8 cellular contexts compared by ENCODE assay signal in the genomic region with DNA sequence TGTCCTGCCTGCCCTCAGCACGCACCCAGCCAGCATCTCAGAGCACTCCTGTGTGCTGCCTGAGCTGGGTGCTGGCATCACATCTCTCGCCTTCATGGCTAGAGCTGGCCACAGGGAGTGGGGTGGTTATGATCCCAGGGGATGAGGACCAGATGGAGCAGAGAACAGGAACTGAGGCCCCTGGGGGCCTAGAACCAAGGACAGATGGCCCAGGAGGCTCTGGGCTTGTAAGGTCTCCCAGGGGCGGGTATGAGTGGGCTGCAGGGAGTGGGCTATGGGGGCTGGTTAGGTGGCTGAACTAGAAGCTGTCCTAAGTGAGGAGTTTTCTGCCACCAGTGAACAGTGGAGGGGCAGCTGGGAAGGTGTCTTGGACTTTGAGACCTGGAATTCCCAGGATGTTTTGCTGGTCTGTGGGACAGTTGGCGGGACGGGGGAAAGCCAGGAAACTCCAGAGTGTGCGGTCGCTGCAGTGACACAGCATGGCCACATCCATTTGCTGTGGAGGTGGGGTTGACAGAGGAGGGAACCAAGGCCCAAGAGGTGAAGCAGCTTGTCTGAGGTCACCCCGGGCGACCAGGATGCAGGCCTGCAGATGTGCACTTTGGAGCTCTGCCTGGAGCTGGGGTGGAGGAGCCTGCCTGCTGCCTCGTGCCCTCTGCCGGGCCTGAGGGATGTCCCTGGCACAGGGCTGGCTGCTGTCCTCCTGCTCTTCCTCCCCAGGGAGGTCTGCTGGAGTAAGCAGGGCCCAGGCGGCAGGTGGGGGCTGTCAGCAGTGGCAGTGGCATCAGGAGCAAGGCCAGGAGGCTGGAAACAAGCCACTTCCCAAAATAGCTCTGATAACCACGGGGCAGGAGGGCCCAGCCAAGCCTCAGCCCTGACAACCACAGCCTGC. TPM values are rescaled to one million over a fixed set of nuclear protein-coding genes. Genes with fewer than 3 reads are reported as not detected.
A peak's percentile ranks its signal among the peaks of the same experiment; 100 is the strongest.
DNase-seq lines count a peak whose midpoint lies in the region; ATAC-seq and TF ChIP-seq lines count a peak whose summit lies in the region.
"Not testable (repeated sequence)": the region's sequence is repeated elsewhere in the genome, so short reads cannot be mapped to it uniquely, and the experiment has no call there.

No MANE protein-coding gene starts in this region.

- not testable (repeated sequence) for H3K27me3 Mint-ChIP-seq in activated CD4-positive, alpha-beta T cell treated with anti-CD3 and anti-CD28 coated beads, Interleukin-2, amount 10 ng/mL, durations not matched to agents 7 days and 5 days; osteocyte (ENCODE audit: unreplicated experiment)

- intact Hi-C loops in left colon (cut with DNase I, micrococcal nuclease); testis (cut with DNase I; ENCODE audit: low total_unique reads): not testable (repeated sequence)

- H3K4me1 ChIP-seq in cardiac muscle cell (ENCODE audit: low read depth); testis: not testable (repeated sequence)

- H3K27ac Mint-ChIP-seq in activated CD4-positive, alpha-beta T cell treated with anti-CD3 and anti-CD28 coated beads, Interleukin-2, amount 10 ng/mL, durations not matched to agents 7 days and 5 days, result peak overlapping the region; percentile 25
- H3K27ac Mint-ChIP-seq in osteocyte (ENCODE audit: unreplicated experiment), result not testable (repeated sequence)

- not testable (repeated sequence) for TF ChIP-seq CTCF in NB4 (IDR thresholded peaks at IDR 0.05; ENCODE audit: low read depth, low read length); coronary artery (IDR thresholded peaks at IDR 0.05); cardiac muscle cell (IDR thresholded peaks at IDR 0.05; ENCODE audit: low read depth, low read length); osteocyte (IDR thresholded peaks at IDR 0.05); testis (IDR thresholded peaks at IDR 0.05)

- not testable (repeated sequence) for H3K27me3 ChIP-seq in cardiac muscle cell, testis

- DNase-seq in AG08395 (ENCODE audit: low spot score) (peak; percentile 3), NB4 (ENCODE audit: low read depth) (peak; percentile 17), coronary artery (ENCODE audit: low spot score) (peak; percentile 71), cardiac muscle cell (ENCODE audit: low read depth in 1 of 2, low spot score in 1 of 2) (peak; percentile 7 to 60), osteocyte (ENCODE audit: extremely low spot score, unreplicated experiment) (peak; percentile 73), testis (peak; percentile 31)
- DNase-seq in activated CD4-positive, alpha-beta T cell treated with anti-CD3 and anti-CD28 coated beads, Interleukin-2, amount 10 ng/mL, durations not matched to agents 7 days and 5 days; left colon: not testable (repeated sequence)

- peak; percentile 36 for ATAC-seq in left colon

- H3K27ac ChIP-seq in coronary artery, testis: not testable (repeated sequence)
- H3K27ac ChIP-seq in cardiac muscle cell, result peak overlapping the region; percentile 88

- not testable (repeated sequence) for H3K36me3 ChIP-seq in cardiac muscle cell; testis (ENCODE audit: low read depth, missing control alignments)

- H3K4me1 Mint-ChIP-seq in activated CD4-positive, alpha-beta T cell treated with anti-CD3 and anti-CD28 coated beads, Interleukin-2, amount 10 ng/mL, durations not matched to agents 7 days and 5 days; osteocyte (ENCODE audit: unreplicated experiment): not testable (repeated sequence)

- H3K4me3 Mint-ChIP-seq in activated CD4-positive, alpha-beta T cell treated with anti-CD3 and anti-CD28 coated beads, Interleukin-2, amount 10 ng/mL, durations not matched to agents 7 days and 5 days; osteocyte (ENCODE audit: unreplicated experiment): not testable (repeated sequence)

- not testable (repeated sequence) for H3K9me3 ChIP-seq in cardiac muscle cell (ENCODE audit: low read depth); testis

- 100% methylated on average over 1 to 2 of the region's 13 CpGs for WGBS in testis, 2 donors

- H3K4me3 ChIP-seq in NB4 (ENCODE audit: low read depth, low read length); coronary artery; cardiac muscle cell; testis: not testable (repeated sequence)

- TF ChIP-seq POLR2A in NB4 (IDR thresholded peaks at IDR 0.05; ENCODE audit: extremely low read depth, insufficient read length); testis (IDR thresholded peaks at IDR 0.05): not testable (repeated sequence)

- not testable (repeated sequence) for H3K9me3 Mint-ChIP-seq in activated CD4-positive, alpha-beta T cell treated with anti-CD3 and anti-CD28 coated beads, Interleukin-2, amount 10 ng/mL, durations not matched to agents 7 days and 5 days; osteocyte (ENCODE audit: unreplicated experiment)

- not testable (repeated sequence) for H3K36me3 Mint-ChIP-seq in activated CD4-positive, alpha-beta T cell treated with anti-CD3 and anti-CD28 coated beads, Interleukin-2, amount 10 ng/mL, durations not matched to agents 7 days and 5 days (ENCODE audit: low read depth); osteocyte (ENCODE audit: unreplicated experiment)

- CTCF ChIA-PET in activated CD4-positive, alpha-beta T cell treated with anti-CD3 and anti-CD28 coated beads, Interleukin-2, amount 10 ng/mL, durations not matched to agents 7 days and 5 days (lab: Charles Lee), result not testable (repeated sequence)

- POLR2A ChIA-PET in activated CD4-positive, alpha-beta T cell treated with anti-CD3 and anti-CD28 coated beads, Interleukin-2, amount 10 ng/mL, durations not matched to agents 7 days and 5 days (lab: Charles Lee), result not testable (repeated sequence)

RNA-seq across cellular contexts. Expression of gene GOLGA6L10, which starts 16.3 kb away (rescaled TPM):
- under 1 TPM; 0.54 to 0.97 TPM for total RNA-seq in activated CD4-positive, alpha-beta T cell treated with anti-CD3 and anti-CD28 coated beads, Interleukin-2, amount 10 ng/mL, durations not matched to agents 7 days and 5 days
- total RNA-seq in cardiac muscle cell, result 0.12 and 0.28 TPM in 2 replicates
- 0.24 and 0.27 TPM in 2 replicates for polyA plus RNA-seq in cardiac muscle cell
- total RNA-seq in left colon, result 1 to 10 TPM in 1 of 2 donors, under 1 TPM in 1; 0.17 to 2.0 TPM
- 1.6 and 2.9 TPM in 2 replicates for total RNA-seq in osteocyte
- total RNA-seq in testis, result 10 to 100 TPM in 1 of 2 donors, 1 to 10 TPM in 1; 7.2 to 23.3 TPM
- polyA plus RNA-seq in testis (ENCODE audit: insufficient read depth, low read depth, low replicate concordance), result 12.8 TPM
